In the genomic region with DNA sequence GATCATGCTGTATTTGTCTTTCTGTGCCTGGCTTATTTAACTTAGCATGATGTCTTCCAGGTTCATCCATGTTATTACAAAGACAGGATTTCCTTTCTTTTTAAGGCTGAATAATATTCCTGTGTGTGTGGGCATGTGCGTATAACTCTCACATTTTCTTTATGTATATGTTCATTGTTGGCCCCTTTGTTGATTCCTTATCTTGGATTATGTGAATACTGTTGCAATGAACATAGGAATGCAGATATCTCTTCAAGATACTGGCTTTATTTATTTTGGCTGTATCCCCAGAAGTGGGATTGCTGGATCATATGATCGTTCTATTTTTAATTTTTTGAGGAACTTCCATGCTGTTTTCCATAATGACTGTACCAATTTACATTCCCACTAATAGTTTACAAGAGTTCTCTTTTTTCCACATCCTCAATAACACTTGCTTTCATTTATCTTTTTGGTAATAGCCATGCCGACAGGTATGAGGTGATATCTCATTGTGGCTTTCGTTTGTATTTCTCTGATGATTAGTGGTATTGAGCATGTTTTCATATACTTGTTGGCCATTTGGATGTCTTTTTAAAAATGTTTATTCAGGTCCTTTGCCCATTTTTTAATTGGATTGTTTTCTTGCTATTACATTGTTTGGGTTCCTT, we compare ENCODE assay signal across 10 cellular contexts. TPM values are rescaled to one million over a fixed set of nuclear protein-coding genes. Genes with fewer than 3 reads are reported as not detected.
A peak's percentile ranks its signal among the peaks of the same experiment; 100 is the strongest.
DNase-seq lines count a peak whose midpoint lies in the region; TF ChIP-seq lines count a peak whose summit lies in the region.
"Had no signal": no experiment of that assay in that cellular context is flagged by ENCODE, and none has a peak within 500 bp of the region (broad histone marks: within the 10 kb centered on the region; RNA-seq: fewer than 3 reads in every experiment).

No MANE protein-coding gene starts in this region.

- no peaks in the 10 kb centered on the region for H3K9me3 Mint-ChIP-seq in Caco-2 (ENCODE audit: unreplicated experiment)

- H3K36me3 ChIP-seq in Caco-2 (ENCODE audit: control insufficient read depth, insufficient read depth, low read length), result peaks cover 1% of the 10 kb centered on the region; the same call in 1 of the 2 replicates
- peaks cover 12% of the 10 kb centered on the region for H3K36me3 ChIP-seq in osteoblast (ENCODE audit: insufficient read depth, low read length)

- TF ChIP-seq CTCF in Caco-2 (IDR thresholded peaks at IDR 0.05; ENCODE audit: insufficient read depth in 1 of 2, low read depth in 1 of 2, low read length in 1 of 2, severe bottlenecking in 1 of 2, unreplicated experiment in 1 of 2) (no peak), osteoblast (IDR thresholded peaks at IDR 0.05; ENCODE audit: extremely low read depth, low read depth, low read length) (no peak)

- POLR2A ChIA-PET in Caco-2 (lab: Charles Lee), result no interaction called here

- intact Hi-C loops in Caco-2 (cut with micrococcal nuclease; ENCODE audit: unreplicated experiment), result no loop called here

- peak overlapping the region; percentile 59 for H3K4me2 ChIP-seq in osteoblast (ENCODE audit: insufficient read depth, low read length)

- H3K9me3 ChIP-seq in Caco-2 (no peaks in the 10 kb centered on the region), osteoblast (ENCODE audit: low read depth, low read length) (no peaks in the 10 kb centered on the region)

- H3K4me1 ChIP-seq in Caco-2, result peaks cover 19% of the 10 kb centered on the region
- H3K4me1 ChIP-seq in osteoblast (ENCODE audit: insufficient read depth, low read length), result peaks cover 14% of the 10 kb centered on the region

- peak overlapping the region; percentile 57 for H3K27ac ChIP-seq in osteoblast (ENCODE audit: low read depth, low read length)

- H3K4me3 Mint-ChIP-seq in Caco-2 (ENCODE audit: unreplicated experiment), result no peak overlapping the region

- no peak overlapping the region for H2AFZ ChIP-seq in osteoblast (ENCODE audit: low read length)

- H4K20me1 ChIP-seq in osteoblast (ENCODE audit: insufficient read depth, low read length), result peaks cover 4% of the 10 kb centered on the region

- H3K36me3 Mint-ChIP-seq in Caco-2 (ENCODE audit: insufficient read depth, unreplicated experiment), result peaks cover 6% of the 10 kb centered on the region

- H3K27me3 ChIP-seq in Caco-2 (replicated peaks; ENCODE audit: control insufficient read depth, insufficient read depth, low read length) (no peaks in the 10 kb centered on the region), osteoblast (ENCODE audit: insufficient read depth, low read length) (no peaks in the 10 kb centered on the region)

- DNase-seq in Caco-2, result peak in 1 of 2 experiments; percentile 9
- DNase-seq in NCI-H69 (lab: John Stamatoyannopoulos, UW), result peak; percentile 4
- peak; percentile 3 for DNase-seq in fibroblast of gingiva (ENCODE audit: low read depth)
- DNase-seq in osteoblast (ENCODE audit: insufficient read length, low spot score, missing footprints), result no peak
- DNase-seq in T-helper 9 cell, result no peak
- no peak for DNase-seq in SW480 (ENCODE audit: low spot score)
- no peak for DNase-seq in SK-N-DZ (ENCODE audit: low spot score)
- no peak for DNase-seq in cortex of kidney (lab: John Stamatoyannopoulos, UW)
- DNase-seq: NCI-H526 had no signal

- peak overlapping the region; percentile 23 for H3K27ac Mint-ChIP-seq in Caco-2 (ENCODE audit: unreplicated experiment)

- peaks cover 12% of the 10 kb centered on the region for H3K4me1 Mint-ChIP-seq in Caco-2 (ENCODE audit: low read depth, unreplicated experiment)

- H3K4me3 ChIP-seq in Caco-2 (ENCODE audit: low read depth, low read length) (no peak overlapping the region), osteoblast (ENCODE audit: insufficient read depth, low read length) (no peak overlapping the region)
- H3K4me3 ChIP-seq: lung had no signal

- H3K27me3 Mint-ChIP-seq in Caco-2 (ENCODE audit: insufficient read depth, unreplicated experiment), result no peaks in the 10 kb centered on the region

- H3K79me2 ChIP-seq in osteoblast (ENCODE audit: insufficient read depth, low read length), result no peaks in the 10 kb centered on the region

- CTCF ChIA-PET in Caco-2 (lab: Charles Lee), result no interaction called here

- BruUV-seq in Caco-2 (replicated peaks; lab: Mats Ljungman, UMichigan), result no TSS peak

RNA-seq across cellular contexts. Expression of a gene that starts 38.0 kb away (rescaled TPM):
- total RNA-seq in Caco-2 (2022) (12.3 and 12.6 TPM in 2 replicates), osteoblast (35.8 and 38.3 TPM in 2 replicates)
- 1.4 and 1.7 TPM in 2 replicates for polyA plus RNA-seq in SK-N-DZ (2014; cell fraction: cytosol; rRNA removed)
- 3.4 and 5.0 TPM in 2 replicates for polyA plus RNA-seq in SK-N-DZ (2014; cell fraction: nucleus; rRNA removed)

RNA-seq across cellular contexts. Expression of a gene that starts 50.2 kb away (rescaled TPM):
- total RNA-seq in Caco-2 (2022) (13.9 and 15.3 TPM in 2 replicates), osteoblast (14.4 and 14.5 TPM in 2 replicates)
- polyA plus RNA-seq in SK-N-DZ (2014; cell fraction: cytosol; rRNA removed), result 36.6 and 41.5 TPM in 2 replicates
- 18.0 and 18.6 TPM in 2 replicates for polyA plus RNA-seq in SK-N-DZ (2014; cell fraction: nucleus; rRNA removed)

Comparison
In these comparisons a context has a peak if more than half of its experiments do, and no peak if none do; other contexts are left out.
1. DNase-seq: peak in NCI-H69 (single experiment) and fibroblast of gingiva (single experiment); none in osteoblast (single experiment), T-helper 9 cell (single experiment), SW480 (single experiment), SK-N-DZ (single experiment) and cortex of kidney (single experiment).